In genomic region chr5:54229041-54229780, GRCh38 we compare ENCODE assay signal across 1 cellular context.
TF ChIP-seq lines count a peak whose summit lies in the region.

No MANE protein-coding gene starts in this region.

TF ChIP-seq in SK-N-SH treated with all-trans-retinoic acid at 6 μM for 48 hours, 23 proteins besides CTCF, POLR2A, EP300 and RAD21 (continued from another document):
- TF ChIP-seq PATZ1 (CRISPR knock-in tag; IDR thresholded peaks at IDR 0.05; ENCODE audit: borderline replicate concordance) = no peak
- no peak for TF ChIP-seq CSRNP3 (CRISPR knock-in tag; IDR thresholded peaks at IDR 0.05)
- TF ChIP-seq PPARA (CRISPR knock-in tag; IDR thresholded peaks at IDR 0.05; ENCODE audit: borderline replicate concordance) = no peak
- no peak for TF ChIP-seq CSDC2 (CRISPR knock-in tag; IDR thresholded peaks at IDR 0.05)
- TF ChIP-seq ZFP3 (CRISPR knock-in tag; IDR thresholded peaks at IDR 0.05) = no peak
- TF ChIP-seq ZNF70 (CRISPR knock-in tag; IDR thresholded peaks at IDR 0.05) = no peak
- TF ChIP-seq GLIS3 (CRISPR knock-in tag; IDR thresholded peaks at IDR 0.05) = no peak
- no peak for TF ChIP-seq CREB5 (CRISPR knock-in tag; IDR thresholded peaks at IDR 0.05; ENCODE audit: low read depth)
- no peak for TF ChIP-seq ZC3H10 (CRISPR knock-in tag; IDR thresholded peaks at IDR 0.05)
- no peak for TF ChIP-seq ESRRG (CRISPR knock-in tag; IDR thresholded peaks at IDR 0.05)
- TF ChIP-seq ZFP30 (CRISPR knock-in tag; IDR thresholded peaks at IDR 0.05) = no peak
